ENCODE assay signal across 14 cellular contexts in genomic region chr4:77022581-77023133, GRCh38. TPM values are rescaled to one million over a fixed set of nuclear protein-coding genes. Genes with fewer than 3 reads are reported as not detected.
DNase-seq lines count a peak whose midpoint lies in the region; ATAC-seq and TF ChIP-seq lines count a peak whose summit lies in the region.
"Had no signal": no experiment of that assay in that cellular context is flagged by ENCODE, and none has a peak within 500 bp of the region (broad histone marks: within the 10 kb centered on the region; RNA-seq: fewer than 3 reads in every experiment).

No MANE protein-coding gene starts in this region.

- no peak overlapping the region for H3K4me3 ChIP-seq in astrocyte of the cerebellum (ENCODE audit: low read depth, low read length)
- H3K4me3 ChIP-seq in iPS-20b (ENCODE audit: low read length) = no peak overlapping the region
- no peak overlapping the region for H3K4me3 ChIP-seq in ascending aorta

- no peak overlapping the region for H3K27ac Mint-ChIP-seq in activated T-cell treated with anti-CD3 and anti-CD28 coated beads, Interleukin-2, amount 50 U/mL, for 72 hours
- H3K27ac Mint-ChIP-seq: activated CD4-positive, alpha-beta T cell treated with anti-CD3 and anti-CD28 coated beads for 36 hours; activated naive CD8-positive, alpha-beta T cell treated with anti-CD3 and anti-CD28 coated beads for 36 hours; memory B cell had no signal

- no peaks in the 10 kb centered on the region for H3K27me3 ChIP-seq in iPS-20b (ENCODE audit: insufficient read depth, low read length)
- no peaks in the 10 kb centered on the region for H3K27me3 ChIP-seq in ascending aorta

- in situ Hi-C loops in astrocyte of the cerebellum (cut with HindIII; ENCODE audit: low sequenced_read_pairs) = no loop called here

- DNase-seq in HK-2 (ENCODE audit: unreplicated experiment) = peak; percentile 37
- DNase-seq in astrocyte of the cerebellum (ENCODE audit: low read depth) = peak; percentile 65
- DNase-seq in ascending aorta (ENCODE audit: low spot score in 2 of 2) = no peak
- no peak for DNase-seq in activated T-cell treated with anti-CD3 and anti-CD28 coated beads, Interleukin-2, amount 50 U/mL, for 72 hours
- DNase-seq: activated CD4-positive, alpha-beta T cell treated with anti-CD3 and anti-CD28 coated beads for 36 hours; activated naive CD8-positive, alpha-beta T cell treated with anti-CD3 and anti-CD28 coated beads for 36 hours; DMS79 treated with DMSO at 0.1 percent for 48 hours; SHP77; stimulated activated CD4-positive, alpha-beta T cell treated with anti-CD3 and anti-CD28 coated beads, Interleukin-15, amount 100 ng/mL, for 24 hours; stimulated activated naive CD8-positive, alpha-beta T cell treated with anti-CD3 and anti-CD28 coated beads, Interleukin-15, Interleukin-2, amounts not matched to agents 100 U/mL and 50 U/mL, for 24 hours had no signal

- H3K9ac ChIP-seq in iPS-20b (ENCODE audit: low read depth, low read length) = no peak overlapping the region

- TF ChIP-seq CTCF in astrocyte of the cerebellum (IDR thresholded peaks at IDR 0.05; ENCODE audit: low read depth, low read length, missing control alignments) (peak; percentile 7), ascending aorta (IDR thresholded peaks at IDR 0.05) (no peak)

- H3K4me3 Mint-ChIP-seq in activated T-cell treated with anti-CD3 and anti-CD28 coated beads, Interleukin-2, amount 50 U/mL, for 72 hours = no peak overlapping the region
- H3K4me3 Mint-ChIP-seq: activated CD4-positive, alpha-beta T cell treated with anti-CD3 and anti-CD28 coated beads for 36 hours; activated naive CD8-positive, alpha-beta T cell treated with anti-CD3 and anti-CD28 coated beads for 36 hours; memory B cell had no signal

- peaks cover 6 to 7% of the 10 kb centered on the region in 2 donors for H3K36me3 Mint-ChIP-seq in activated T-cell treated with anti-CD3 and anti-CD28 coated beads, Interleukin-2, amount 50 U/mL, for 72 hours (ENCODE audit: insufficient read depth in 2 of 2)

- H3K4me1 ChIP-seq in iPS-20b (ENCODE audit: insufficient read depth, low read length) (peaks cover 15% of the 10 kb centered on the region; the same call in 1 of the 2 replicates), ascending aorta (peaks cover 6 to 14% of the 10 kb centered on the region in 2 donors)

- peaks cover 35% of the 10 kb centered on the region for H3K4me1 Mint-ChIP-seq in activated T-cell treated with anti-CD3 and anti-CD28 coated beads, Interleukin-2, amount 50 U/mL, for 72 hours (ENCODE audit: low read depth)
- H3K4me1 Mint-ChIP-seq: memory B cell had no signal

- H3K27ac ChIP-seq in iPS-20b (ENCODE audit: low read length) (peak overlapping the region; percentile 73), temporal lobe (ENCODE audit: low read depth, low read length) (peak overlapping the region; percentile 1), ascending aorta (peak overlapping the region in 1 of 2 donors; percentile 55)

- H3K9me3 Mint-ChIP-seq in activated T-cell treated with anti-CD3 and anti-CD28 coated beads, Interleukin-2, amount 50 U/mL, for 72 hours = no peaks in the 10 kb centered on the region
- H3K9me3 Mint-ChIP-seq: activated naive CD8-positive, alpha-beta T cell treated with anti-CD3 and anti-CD28 coated beads for 36 hours; memory B cell had no signal

- peaks cover 51% of the 10 kb centered on the region for H3K27me3 Mint-ChIP-seq in activated T-cell treated with anti-CD3 and anti-CD28 coated beads, Interleukin-2, amount 50 U/mL, for 72 hours (ENCODE audit: low read depth)
- H3K27me3 Mint-ChIP-seq: activated naive CD8-positive, alpha-beta T cell treated with anti-CD3 and anti-CD28 coated beads for 36 hours; memory B cell had no signal

- intact Hi-C loops in ascending aorta (cut with DNase I) = no loop called here

- ATAC-seq in activated T-cell treated with anti-CD3 and anti-CD28 coated beads, Interleukin-2, amount 50 U/mL, for 72 hours (replicated peaks in 1 of 2) = no peak
- no peak for ATAC-seq in HG02981 (IDR thresholded peaks at IDR 0.05; ENCODE audit: unreplicated experiment)
- ATAC-seq: activated CD4-positive, alpha-beta T cell treated with anti-CD3 and anti-CD28 coated beads for 36 hours; stimulated activated naive CD8-positive, alpha-beta T cell treated with anti-CD3 and anti-CD28 coated beads, Interleukin-15, Interleukin-2, amounts not matched to agents 100 U/mL and 50 U/mL, for 24 hours had no signal

- H3K9me3 ChIP-seq in iPS-20b (ENCODE audit: insufficient read depth, low read depth, low read length) (no peaks in the 10 kb centered on the region), ascending aorta (no peaks in the 10 kb centered on the region)

- H3K36me3 ChIP-seq in iPS-20b (ENCODE audit: insufficient read depth, low read depth, low read length) = peaks cover 67% of the 10 kb centered on the region
- H3K36me3 ChIP-seq in ascending aorta = peaks cover 41 to 57% of the 10 kb centered on the region in 2 donors

RNA-seq across cellular contexts. Expression of gene CCNI, which starts 53.1 kb away (rescaled TPM):
- total RNA-seq in temporal lobe (510 TPM), ascending aorta (140 TPM)
- 100 to 1,000 TPM; 301 to 343 TPM for total RNA-seq in activated T-cell treated with anti-CD3 and anti-CD28 coated beads, Interleukin-2, amount 50 U/mL, for 72 hours

Comparison
In these comparisons a context has a peak if more than half of its experiments do, and no peak if none do; other contexts are left out.
1. DNase-seq: peak in HK-2 (single experiment) and astrocyte of the cerebellum (single experiment); none in ascending aorta (0 of 2) and activated T-cell treated with anti-CD3 and anti-CD28 coated beads, Interleukin-2, amount 50 U/mL, for 72 hours (0 of 2).